Comparison of ENCODE assay signal across 1 cellular context in genomic region chr5:72816297-72817075, GRCh38.
TF ChIP-seq lines count a peak whose summit lies in the region.

Gene TNPO1, plus strand, starts transcription at chr5:72816661. Its CDS starts 77 bp downstream, at chr5:72816738.

TF ChIP-seq in HepG2, 621 proteins besides CTCF, POLR2A, EP300 and RAD21 (continued from another document and continues in another):
- no peak for TF ChIP-seq AHDC1 (CRISPR knock-in tag; IDR thresholded peaks at IDR 0.05; ENCODE audit: borderline replicate concordance)
- TF ChIP-seq, protein P1, sequence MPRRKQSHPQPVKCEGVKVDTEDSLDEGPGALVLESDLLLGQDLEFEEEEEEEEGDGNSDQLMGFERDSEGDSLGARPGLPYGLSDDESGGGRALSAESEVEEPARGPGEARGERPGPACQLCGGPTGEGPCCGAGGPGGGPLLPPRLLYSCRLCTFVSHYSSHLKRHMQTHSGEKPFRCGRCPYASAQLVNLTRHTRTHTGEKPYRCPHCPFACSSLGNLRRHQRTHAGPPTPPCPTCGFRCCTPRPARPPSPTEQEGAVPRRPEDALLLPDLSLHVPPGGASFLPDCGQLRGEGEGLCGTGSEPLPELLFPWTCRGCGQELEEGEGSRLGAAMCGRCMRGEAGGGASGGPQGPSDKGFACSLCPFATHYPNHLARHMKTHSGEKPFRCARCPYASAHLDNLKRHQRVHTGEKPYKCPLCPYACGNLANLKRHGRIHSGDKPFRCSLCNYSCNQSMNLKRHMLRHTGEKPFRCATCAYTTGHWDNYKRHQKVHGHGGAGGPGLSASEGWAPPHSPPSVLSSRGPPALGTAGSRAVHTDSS (CRISPR knock-in tag; conservative IDR thresholded peaks at IDR 0.05), result 0 out of 2 replicates have a peak, but pooled peaks have one; percentile 24
- TF ChIP-seq ZNF883 (CRISPR knock-in tag; IDR thresholded peaks at IDR 0.05; ENCODE audit: not compliant biosample characterization), result no peak
- TF ChIP-seq NKX3-1 (CRISPR knock-in tag; IDR thresholded peaks at IDR 0.05), result no peak; the same call in 1 of the 2 replicates
- 0 out of 2 replicates have a peak, but pooled peaks have one; percentile 46 for TF ChIP-seq ZBTB43 (CRISPR knock-in tag; conservative IDR thresholded peaks at IDR 0.05)
- no peak for TF ChIP-seq CEBPB (IDR thresholded peaks at IDR 0.05; ENCODE audit: borderline replicate concordance, low read depth, low read length)
- peak; percentile 46; the same call in 1 of the 2 replicates for TF ChIP-seq NFYB (CRISPR knock-in tag; IDR thresholded peaks at IDR 0.05)
- no peak for TF ChIP-seq ZNF674 (CRISPR knock-in tag; IDR thresholded peaks at IDR 0.05; ENCODE audit: low read depth)
- TF ChIP-seq ONECUT2 (CRISPR knock-in tag; IDR thresholded peaks at IDR 0.05), result no peak
- no peak for TF ChIP-seq ZNF484 (CRISPR knock-in tag; IDR thresholded peaks at IDR 0.05; ENCODE audit: borderline replicate concordance, low read depth)
- TF ChIP-seq, protein P2, sequence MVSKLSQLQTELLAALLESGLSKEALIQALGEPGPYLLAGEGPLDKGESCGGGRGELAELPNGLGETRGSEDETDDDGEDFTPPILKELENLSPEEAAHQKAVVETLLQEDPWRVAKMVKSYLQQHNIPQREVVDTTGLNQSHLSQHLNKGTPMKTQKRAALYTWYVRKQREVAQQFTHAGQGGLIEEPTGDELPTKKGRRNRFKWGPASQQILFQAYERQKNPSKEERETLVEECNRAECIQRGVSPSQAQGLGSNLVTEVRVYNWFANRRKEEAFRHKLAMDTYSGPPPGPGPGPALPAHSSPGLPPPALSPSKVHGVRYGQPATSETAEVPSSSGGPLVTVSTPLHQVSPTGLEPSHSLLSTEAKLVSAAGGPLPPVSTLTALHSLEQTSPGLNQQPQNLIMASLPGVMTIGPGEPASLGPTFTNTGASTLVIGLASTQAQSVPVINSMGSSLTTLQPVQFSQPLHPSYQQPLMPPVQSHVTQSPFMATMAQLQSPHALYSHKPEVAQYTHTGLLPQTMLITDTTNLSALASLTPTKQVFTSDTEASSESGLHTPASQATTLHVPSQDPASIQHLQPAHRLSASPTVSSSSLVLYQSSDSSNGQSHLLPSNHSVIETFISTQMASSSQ (IDR thresholded peaks at IDR 0.05; ENCODE audit: low read depth), result no peak
- TF ChIP-seq, protein P2 (CRISPR knock-in tag; IDR thresholded peaks at IDR 0.05; ENCODE audit: borderline replicate concordance), result peak; percentile 34; the same call in 1 of the 2 replicates
- TF ChIP-seq RBM22 (optimal IDR thresholded peaks at IDR 0.05; ENCODE audit: low read length), result peak; percentile 62
- TF ChIP-seq, protein P3, sequence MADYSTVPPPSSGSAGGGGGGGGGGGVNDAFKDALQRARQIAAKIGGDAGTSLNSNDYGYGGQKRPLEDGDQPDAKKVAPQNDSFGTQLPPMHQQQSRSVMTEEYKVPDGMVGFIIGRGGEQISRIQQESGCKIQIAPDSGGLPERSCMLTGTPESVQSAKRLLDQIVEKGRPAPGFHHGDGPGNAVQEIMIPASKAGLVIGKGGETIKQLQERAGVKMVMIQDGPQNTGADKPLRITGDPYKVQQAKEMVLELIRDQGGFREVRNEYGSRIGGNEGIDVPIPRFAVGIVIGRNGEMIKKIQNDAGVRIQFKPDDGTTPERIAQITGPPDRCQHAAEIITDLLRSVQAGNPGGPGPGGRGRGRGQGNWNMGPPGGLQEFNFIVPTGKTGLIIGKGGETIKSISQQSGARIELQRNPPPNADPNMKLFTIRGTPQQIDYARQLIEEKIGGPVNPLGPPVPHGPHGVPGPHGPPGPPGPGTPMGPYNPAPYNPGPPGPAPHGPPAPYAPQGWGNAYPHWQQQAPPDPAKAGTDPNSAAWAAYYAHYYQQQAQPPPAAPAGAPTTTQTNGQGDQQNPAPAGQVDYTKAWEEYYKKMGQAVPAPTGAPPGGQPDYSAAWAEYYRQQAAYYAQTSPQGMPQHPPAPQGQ (CRISPR knock-in tag; IDR thresholded peaks at IDR 0.05; ENCODE audit: borderline replicate concordance), result no peak
- no peak; the same call in 1 of the 2 replicates for TF ChIP-seq ZNF607 (CRISPR knock-in tag; IDR thresholded peaks at IDR 0.05; ENCODE audit: borderline replicate concordance)
- no peak; the same call in 1 of the 2 replicates for TF ChIP-seq ZNF543 (CRISPR knock-in tag; IDR thresholded peaks at IDR 0.05)
- no peak for TF ChIP-seq SUZ12 (IDR thresholded peaks at IDR 0.05; ENCODE audit: low read depth, low read length)
- TF ChIP-seq DR1 (CRISPR knock-in tag; IDR thresholded peaks at IDR 0.05), result peak; percentile 79
- TF ChIP-seq ZNF225 (CRISPR knock-in tag; IDR thresholded peaks at IDR 0.05), result peak; percentile 8; the same call in 1 of the 2 replicates
- no peak for TF ChIP-seq SCMH1 (CRISPR knock-in tag; IDR thresholded peaks at IDR 0.05; ENCODE audit: borderline replicate concordance)
- TF ChIP-seq ZNF660 (CRISPR knock-in tag; IDR thresholded peaks at IDR 0.05; ENCODE audit: borderline replicate concordance, low read depth), result no peak
- TF ChIP-seq DPF2 (CRISPR knock-in tag; IDR thresholded peaks at IDR 0.05; ENCODE audit: borderline replicate concordance, low read depth), result no peak
- TF ChIP-seq ZNF776 (CRISPR knock-in tag; IDR thresholded peaks at IDR 0.05), result no peak
- no peak for TF ChIP-seq MAFF (IDR thresholded peaks at IDR 0.05; ENCODE audit: low read depth, low read length)
- peak; percentile 76 for TF ChIP-seq GABPB1 (CRISPR knock-in tag; IDR thresholded peaks at IDR 0.05)
- no peak for TF ChIP-seq ZNF713 (CRISPR knock-in tag; IDR thresholded peaks at IDR 0.05)
- no peak for TF ChIP-seq MEF2D (CRISPR knock-in tag; IDR thresholded peaks at IDR 0.05)
- TF ChIP-seq, protein P4, sequence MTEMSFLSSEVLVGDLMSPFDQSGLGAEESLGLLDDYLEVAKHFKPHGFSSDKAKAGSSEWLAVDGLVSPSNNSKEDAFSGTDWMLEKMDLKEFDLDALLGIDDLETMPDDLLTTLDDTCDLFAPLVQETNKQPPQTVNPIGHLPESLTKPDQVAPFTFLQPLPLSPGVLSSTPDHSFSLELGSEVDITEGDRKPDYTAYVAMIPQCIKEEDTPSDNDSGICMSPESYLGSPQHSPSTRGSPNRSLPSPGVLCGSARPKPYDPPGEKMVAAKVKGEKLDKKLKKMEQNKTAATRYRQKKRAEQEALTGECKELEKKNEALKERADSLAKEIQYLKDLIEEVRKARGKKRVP (CRISPR knock-in tag; IDR thresholded peaks at IDR 0.05), result no peak
- TF ChIP-seq ZNF652 (CRISPR knock-in tag; IDR thresholded peaks at IDR 0.05; ENCODE audit: borderline replicate concordance, low read depth), result 0 out of 2 replicates have a peak, but pooled peaks have one; percentile 31
- 0 out of 2 replicates have a peak, but pooled peaks have one; percentile 31 for TF ChIP-seq RNF2 (conservative IDR thresholded peaks at IDR 0.05; ENCODE audit: low read depth)
- no peak for TF ChIP-seq HNRNPK (IDR thresholded peaks at IDR 0.05; ENCODE audit: low read depth, low read length, poor library complexity, severe bottlenecking)
- no peak for TF ChIP-seq TBP (CRISPR knock-in tag; IDR thresholded peaks at IDR 0.05)
- 0 out of 2 replicates have a peak, but pooled peaks have one; percentile 5 for TF ChIP-seq STAG1 (CRISPR knock-in tag; IDR thresholded peaks at IDR 0.05)
- TF ChIP-seq, protein P5, sequence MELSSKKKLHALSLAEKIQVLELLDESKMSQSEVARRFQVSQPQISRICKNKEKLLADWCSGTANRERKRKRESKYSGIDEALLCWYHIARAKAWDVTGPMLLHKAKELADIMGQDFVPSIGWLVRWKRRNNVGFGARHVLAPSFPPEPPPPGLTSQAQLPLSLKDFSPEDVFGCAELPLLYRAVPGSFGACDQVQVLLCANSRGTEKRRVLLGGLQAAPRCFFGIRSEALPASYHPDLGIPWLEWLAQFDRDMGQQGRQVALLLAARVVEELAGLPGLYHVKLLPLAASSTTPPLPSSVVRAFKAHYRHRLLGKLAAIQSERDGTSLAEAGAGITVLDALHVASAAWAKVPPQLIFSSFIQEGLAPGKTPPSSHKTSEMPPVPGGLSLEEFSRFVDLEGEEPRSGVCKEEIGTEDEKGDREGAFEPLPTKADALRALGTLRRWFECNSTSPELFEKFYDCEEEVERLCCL (CRISPR knock-in tag; IDR thresholded peaks at IDR 0.05; ENCODE audit: borderline replicate concordance), result no peak; the same call in 1 of the 2 replicates
- TF ChIP-seq NFE2L2 (IDR thresholded peaks at IDR 0.05; ENCODE audit: low read length), result no peak
- peak; percentile 65; the same call in 1 of the 2 replicates for TF ChIP-seq ZNF549 (CRISPR knock-in tag; IDR thresholded peaks at IDR 0.05)
- no peak for TF ChIP-seq TCF12 (IDR thresholded peaks at IDR 0.05)
- peak; percentile 59; the same call in 1 of the 2 replicates for TF ChIP-seq TCF12 (CRISPR knock-in tag; IDR thresholded peaks at IDR 0.05)
- no peak for TF ChIP-seq ATAD3A (CRISPR knock-in tag; IDR thresholded peaks at IDR 0.05)
- TF ChIP-seq HNRNPLL (IDR thresholded peaks at IDR 0.05; ENCODE audit: low read depth, low read length, poor library complexity, severe bottlenecking), result peak; percentile 94
- TF ChIP-seq GTF3A (CRISPR knock-in tag; conservative IDR thresholded peaks at IDR 0.05), result no peak
- no peak for TF ChIP-seq ZNF567 (CRISPR knock-in tag; IDR thresholded peaks at IDR 0.05; ENCODE audit: borderline replicate concordance)
- TF ChIP-seq MATR3 (CRISPR knock-in tag; IDR thresholded peaks at IDR 0.05), result no peak
- no peak; the same call in 1 of the 2 replicates for TF ChIP-seq HMG20B (CRISPR knock-in tag; conservative IDR thresholded peaks at IDR 0.05)
- TF ChIP-seq, protein P6, sequence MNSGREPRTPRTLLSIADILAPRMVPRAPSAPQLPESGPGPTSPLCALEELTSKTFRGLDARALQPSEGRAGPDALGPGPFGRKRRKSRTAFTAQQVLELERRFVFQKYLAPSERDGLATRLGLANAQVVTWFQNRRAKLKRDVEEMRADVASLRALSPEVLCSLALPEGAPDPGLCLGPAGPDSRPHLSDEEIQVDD (CRISPR knock-in tag; IDR thresholded peaks at IDR 0.05; ENCODE audit: borderline replicate concordance), result no peak; the same call in 1 of the 2 replicates
- no peak; the same call in 1 of the 2 replicates for TF ChIP-seq GZF1 (CRISPR knock-in tag; IDR thresholded peaks at IDR 0.05)
- no peak for TF ChIP-seq STAT5B (CRISPR knock-in tag; IDR thresholded peaks at IDR 0.05)
- no peak for TF ChIP-seq ZC3H13 (CRISPR knock-in tag; IDR thresholded peaks at IDR 0.05)
- no peak for TF ChIP-seq HHEX (CRISPR knock-in tag; IDR thresholded peaks at IDR 0.05)
- no peak for TF ChIP-seq SRSF1 (optimal IDR thresholded peaks at IDR 0.05; ENCODE audit: low read depth, low read length)
- TF ChIP-seq ATF7-NPFF (CRISPR knock-in tag; IDR thresholded peaks at IDR 0.05; ENCODE audit: low read depth), result no peak; the same call in 1 of the 2 replicates
